In the genomic region with DNA sequence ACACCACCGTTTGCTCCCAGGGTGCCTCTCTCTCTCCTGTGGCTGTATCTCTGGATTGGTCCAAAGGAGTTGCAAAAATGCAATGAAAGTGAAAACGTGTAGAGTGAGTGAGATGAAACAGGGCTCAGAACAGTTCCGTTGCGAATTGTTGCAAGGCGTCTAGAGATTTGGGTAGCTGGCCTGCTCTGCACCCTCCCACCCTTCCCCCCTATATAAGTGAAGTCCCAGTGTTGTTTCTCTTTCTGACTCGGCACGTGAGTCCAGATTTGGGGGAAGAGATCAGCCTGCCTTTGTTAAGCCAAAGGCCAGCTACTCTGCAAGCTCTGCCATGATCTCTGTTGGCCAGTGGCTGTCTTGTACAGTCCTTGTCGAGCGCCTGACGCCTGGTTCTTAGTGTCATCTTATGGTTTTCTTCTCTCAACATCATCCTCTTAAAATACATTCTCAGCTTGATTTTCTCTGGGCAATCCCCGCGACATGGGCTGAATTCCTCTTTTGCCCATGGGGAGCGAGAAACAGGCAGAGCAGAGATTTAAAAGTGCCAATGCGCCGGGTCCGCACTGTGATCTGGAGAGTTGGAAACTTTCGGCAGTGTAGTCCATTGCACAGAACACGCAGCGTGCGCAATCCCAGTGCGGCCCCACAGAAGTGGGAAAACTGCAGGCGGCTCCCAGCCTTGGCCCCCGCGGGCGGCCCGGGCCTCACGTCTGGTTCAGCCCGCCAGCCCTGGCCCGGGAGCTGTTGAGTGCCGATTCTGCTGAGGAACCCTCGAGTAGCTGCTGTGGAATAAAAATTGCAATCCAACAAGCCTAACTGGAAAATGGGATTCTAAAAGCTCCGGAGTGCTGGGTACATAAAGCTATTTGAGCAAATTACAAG, we compare ENCODE assay signal across 12 cellular contexts. TPM values are rescaled to one million over a fixed set of nuclear protein-coding genes. Genes with fewer than 3 reads are reported as not detected.
A peak's percentile ranks its signal among the peaks of the same experiment; 100 is the strongest.
DNase-seq lines count a peak whose midpoint lies in the region; ATAC-seq and TF ChIP-seq lines count a peak whose summit lies in the region.
"Had no signal": no experiment of that assay in that cellular context is flagged by ENCODE, and none has a peak within 500 bp of the region (broad histone marks: within the 10 kb centered on the region; RNA-seq: fewer than 3 reads in every experiment).

No MANE protein-coding gene starts in this region.

- H3K4me3 ChIP-seq in mesodermal cell (ENCODE audit: extremely low read depth, insufficient read depth, low read length, poor library complexity, severe bottlenecking): no peak overlapping the region
- H3K4me3 ChIP-seq in thyroid gland (replicated peaks in 1 of 3): no peak overlapping the region

- H3K27ac Mint-ChIP-seq in endothelial cell (ENCODE audit: unreplicated experiment): peak overlapping the region; percentile 48
- H3K27ac Mint-ChIP-seq in activated naive CD4-positive, alpha-beta T cell treated with anti-CD3 and anti-CD28 coated beads, Interleukin-2, amount 50 U/mL, for 72 hours: no peak overlapping the region

- H3K27ac ChIP-seq in mesodermal cell (ENCODE audit: low read depth, low read length, severe bottlenecking) (peak overlapping the region; percentile 50), thyroid gland (peak overlapping the region in 2 of 3 donors; percentile 28 to 73)
- H3K27ac ChIP-seq: KMS-11 had no signal

- H3K9me3 Mint-ChIP-seq in endothelial cell (ENCODE audit: unreplicated experiment): no peaks in the 10 kb centered on the region
- peaks cover 0 to 5% of the 10 kb centered on the region in 2 donors for H3K9me3 Mint-ChIP-seq in activated naive CD4-positive, alpha-beta T cell treated with anti-CD3 and anti-CD28 coated beads, Interleukin-2, amount 50 U/mL, for 72 hours

- peak overlapping the region; percentile 70 for H3K4me3 Mint-ChIP-seq in endothelial cell (ENCODE audit: unreplicated experiment)

- H3K27me3 ChIP-seq in thyroid gland: no peaks in the 10 kb centered on the region

- DNase-seq in KG1 (lab: John Stamatoyannopoulos, UW): peak; percentile 48
- no peak for DNase-seq in endothelial cell (ENCODE audit: low spot score)
- DNase-seq in thyroid gland: no peak
- no peak for DNase-seq in activated naive CD4-positive, alpha-beta T cell treated with Interleukin-2 at 50 U/mL for 16 hours
- DNase-seq in COLO829 (ENCODE audit: low spot score): no peak
- DNase-seq in activated naive CD4-positive, alpha-beta T cell treated with anti-CD3 and anti-CD28 coated beads, Interleukin-2, amount 50 U/mL, for 72 hours (ENCODE audit: low spot score in 2 of 2): no peak
- DNase-seq: effector CD4-positive, alpha-beta T cell; NCI-H510A; stimulated activated CD4-positive, alpha-beta T cell treated with anti-CD3 and anti-CD28 coated beads, Interleukin-2, amount 100 ng/mL, for 48 hours had no signal

- no peak for TF ChIP-seq CTCF in endothelial cell (IDR thresholded peaks at IDR 0.05; ENCODE audit: unreplicated experiment)
- TF ChIP-seq CTCF in thyroid gland (IDR thresholded peaks at IDR 0.05): no peak

- 19 to 26% methylated on average over 24 to 26 of the region's 32 CpGs for WGBS in mesodermal cell (ENCODE audit: insufficient coverage in 2 of 2), 2 experiments
- WGBS in thyroid gland, 2 donors: 37 to 41% methylated on average over 20 to 32 of the region's 32 CpGs

- H3K36me3 Mint-ChIP-seq in endothelial cell (ENCODE audit: low read depth, unreplicated experiment): peaks cover 3% of the 10 kb centered on the region
- H3K36me3 Mint-ChIP-seq in activated naive CD4-positive, alpha-beta T cell treated with anti-CD3 and anti-CD28 coated beads, Interleukin-2, amount 50 U/mL, for 72 hours: peaks cover 0 to 16% of the 10 kb centered on the region in 2 donors

- ATAC-seq in HG03460 (IDR thresholded peaks at IDR 0.05; ENCODE audit: unreplicated experiment): no peak
- no peak for ATAC-seq in activated naive CD4-positive, alpha-beta T cell treated with anti-CD3 and anti-CD28 coated beads, Interleukin-2, amount 50 U/mL, for 72 hours

- peaks cover 33% of the 10 kb centered on the region for H3K4me1 Mint-ChIP-seq in endothelial cell (ENCODE audit: unreplicated experiment)

- H3K9me3 ChIP-seq in mesodermal cell (ENCODE audit: control insufficient read depth, low read length): no peaks in the 10 kb centered on the region
- no peaks in the 10 kb centered on the region for H3K9me3 ChIP-seq in thyroid gland

- peaks cover 30% of the 10 kb centered on the region for H3K27me3 Mint-ChIP-seq in endothelial cell (ENCODE audit: unreplicated experiment)

- H3K36me3 ChIP-seq in mesodermal cell (ENCODE audit: control insufficient read depth, insufficient read depth, low read length) (peaks cover 10% of the 10 kb centered on the region), thyroid gland (no peaks in the 10 kb centered on the region)

- no peak for TF ChIP-seq POLR2A in thyroid gland (IDR thresholded peaks at IDR 0.05)

- H3K4me1 ChIP-seq in mesodermal cell (ENCODE audit: control insufficient read depth, insufficient read depth, low read length, poor library complexity, severe bottlenecking) (peaks cover 8% of the 10 kb centered on the region), thyroid gland (peaks cover 0 to 16% of the 10 kb centered on the region in 2 donors)

- intact Hi-C loops in thyroid gland (cut with DNase I): loop anchor here (5.0 to 10.0 kb wide), 2 partner anchors 133 to 251 kb away; no protein-coding TSS in a partner anchor

RNA-seq across cellular contexts. Expression of gene MEIS1, which starts 9.3 kb away (rescaled TPM):
- total RNA-seq in endothelial cell (ENCODE audit: unreplicated experiment) (13.3 TPM), thyroid gland (10 to 100 TPM in 2 of 4 donors, 1 to 10 TPM in 2; 6.8 to 11.8 (median 9.4) TPM)
- 51.6 TPM for polyA plus RNA-seq in mesodermal cell (2013, experiment 1 of 2)
- polyA plus RNA-seq in mesodermal cell (2013, experiment 2 of 2): 43.1 TPM
- total RNA-seq in activated naive CD4-positive, alpha-beta T cell treated with anti-CD3 and anti-CD28 coated beads, Interleukin-2, amount 50 U/mL, for 72 hours: not detected

Comparison
In these comparisons a context has a peak if more than half of its experiments do, and no peak if none do; other contexts are left out.
1. RNA of gene MEIS1, which starts 9.3 kb away (total RNA-seq): 13.3 TPM in endothelial cell (single experiment) and 6.8 to 11.8 TPM in thyroid gland; not detected in activated naive CD4-positive, alpha-beta T cell treated with anti-CD3 and anti-CD28 coated beads, Interleukin-2, amount 50 U/mL, for 72 hours; every median in the first group is over 4 times any median in the second.